In genomic region chr5:157596449-157596848, GRCh38 we compare ENCODE assay signal across 8 cellular contexts. TPM values are rescaled to one million over a fixed set of nuclear protein-coding genes. Genes with fewer than 3 reads are reported as not detected.
A peak's percentile ranks its signal among the peaks of the same experiment; 100 is the strongest.
DNase-seq lines count a peak whose midpoint lies in the region; ATAC-seq and TF ChIP-seq lines count a peak whose summit lies in the region.

No MANE protein-coding gene starts in this region.

- H3K27me3 Mint-ChIP-seq in T-helper 1 cell treated with Interleukin-12 subunit alpha and Interleukin-12 subunit beta and Interleukin-4 antibody, amounts not matched to agents 30 μg/mL and 1 μg/mL, for 36 hours (ENCODE audit: low read depth): no peaks in the 10 kb centered on the region
- H3K27me3 Mint-ChIP-seq in stimulated activated memory B cell treated with anti-CD40 and anti-IgM and Interleukin-4, amounts not matched to agents 10 μg/mL and 1 μg/mL and 100 μg/mL, for 72 hours: no peaks in the 10 kb centered on the region
- H3K27me3 Mint-ChIP-seq in osteocyte (ENCODE audit: unreplicated experiment): no peaks in the 10 kb centered on the region

- H3K27ac Mint-ChIP-seq in T-helper 1 cell treated with Interleukin-12 subunit alpha and Interleukin-12 subunit beta and Interleukin-4 antibody, amounts not matched to agents 30 μg/mL and 1 μg/mL, for 36 hours: peak overlapping the region; percentile 67
- peak overlapping the region; percentile 82 for H3K27ac Mint-ChIP-seq in stimulated activated memory B cell treated with anti-CD40 and anti-IgM and Interleukin-4, amounts not matched to agents 10 μg/mL and 1 μg/mL and 100 μg/mL, for 72 hours
- no peak overlapping the region for H3K27ac Mint-ChIP-seq in osteocyte (ENCODE audit: unreplicated experiment)

- peaks cover 12% of the 10 kb centered on the region for H3K9me3 Mint-ChIP-seq in T-helper 1 cell treated with Interleukin-12 subunit alpha and Interleukin-12 subunit beta and Interleukin-4 antibody, amounts not matched to agents 30 μg/mL and 1 μg/mL, for 36 hours
- peaks cover 5% of the 10 kb centered on the region for H3K9me3 Mint-ChIP-seq in stimulated activated memory B cell treated with anti-CD40 and anti-IgM and Interleukin-4, amounts not matched to agents 10 μg/mL and 1 μg/mL and 100 μg/mL, for 72 hours
- H3K9me3 Mint-ChIP-seq in osteocyte (ENCODE audit: unreplicated experiment): no peaks in the 10 kb centered on the region

- peak; percentile 85 for ATAC-seq in HG03025 (IDR thresholded peaks at IDR 0.05; ENCODE audit: low FRiP score, unreplicated experiment)
- ATAC-seq in stimulated activated memory B cell treated with anti-CD40 and anti-IgM and Interleukin-4, amounts not matched to agents 10 μg/mL and 1 μg/mL and 100 μg/mL, for 72 hours: peak; percentile 91

- peaks cover 19% of the 10 kb centered on the region for H3K36me3 Mint-ChIP-seq in T-helper 1 cell treated with Interleukin-12 subunit alpha and Interleukin-12 subunit beta and Interleukin-4 antibody, amounts not matched to agents 30 μg/mL and 1 μg/mL, for 36 hours (ENCODE audit: low read depth)
- H3K36me3 Mint-ChIP-seq in stimulated activated memory B cell treated with anti-CD40 and anti-IgM and Interleukin-4, amounts not matched to agents 10 μg/mL and 1 μg/mL and 100 μg/mL, for 72 hours: peaks cover 7% of the 10 kb centered on the region
- no peaks in the 10 kb centered on the region for H3K36me3 Mint-ChIP-seq in osteocyte (ENCODE audit: unreplicated experiment)

- H3K4me1 Mint-ChIP-seq in T-helper 1 cell treated with Interleukin-12 subunit alpha and Interleukin-12 subunit beta and Interleukin-4 antibody, amounts not matched to agents 30 μg/mL and 1 μg/mL, for 36 hours (ENCODE audit: low read depth): peaks cover 83% of the 10 kb centered on the region
- H3K4me1 Mint-ChIP-seq in stimulated activated memory B cell treated with anti-CD40 and anti-IgM and Interleukin-4, amounts not matched to agents 10 μg/mL and 1 μg/mL and 100 μg/mL, for 72 hours: peaks cover 90% of the 10 kb centered on the region
- peaks cover 16% of the 10 kb centered on the region for H3K4me1 Mint-ChIP-seq in osteocyte (ENCODE audit: unreplicated experiment)

- H3K4me3 Mint-ChIP-seq in T-helper 1 cell treated with Interleukin-12 subunit alpha and Interleukin-12 subunit beta and Interleukin-4 antibody, amounts not matched to agents 30 μg/mL and 1 μg/mL, for 36 hours: peak overlapping the region; percentile 24
- no peak overlapping the region for H3K4me3 Mint-ChIP-seq in stimulated activated memory B cell treated with anti-CD40 and anti-IgM and Interleukin-4, amounts not matched to agents 10 μg/mL and 1 μg/mL and 100 μg/mL, for 72 hours
- no peak overlapping the region for H3K4me3 Mint-ChIP-seq in osteocyte (ENCODE audit: unreplicated experiment)

- no peak for TF ChIP-seq CTCF in osteocyte (IDR thresholded peaks at IDR 0.05)

- DNase-seq in activated effector memory CD4-positive, alpha-beta T cell treated with anti-CD3 and anti-CD28 coated beads, Interleukin-2, amount 50 U/mL, for 16 hours: peak; percentile 74
- DNase-seq in activated effector memory CD4-positive, alpha-beta T cell treated with Interleukin-2 at 50 U/mL for 16 hours: no peak
- DNase-seq in OCI-M2 (lab: John Stamatoyannopoulos, UW; ENCODE audit: unreplicated experiment): no peak
- DNase-seq in SW 1271 (lab: John Stamatoyannopoulos, UW): no peak
- no peak for DNase-seq in osteocyte (ENCODE audit: extremely low spot score, unreplicated experiment)

RNA-seq across cellular contexts. Expression of gene ADAM19, which starts 20.9 kb away (rescaled TPM):
- 62.2 and 64.5 TPM in 2 replicates for total RNA-seq in osteocyte

RNA-seq across cellular contexts. Expression of gene SOX30, which starts 55.8 kb away (rescaled TPM):
- not detected in 2 replicates for total RNA-seq in osteocyte
